ENCODE assay signal across 9 cellular contexts in genomic region chr12:107328442-107329133, GRCh38.
DNase-seq lines count a peak whose midpoint lies in the region; ATAC-seq and TF ChIP-seq lines count a peak whose summit lies in the region.
"Had no signal": no experiment of that assay in that cellular context is flagged by ENCODE, and none has a peak within 500 bp of the region (broad histone marks: within the 10 kb centered on the region; RNA-seq: fewer than 3 reads in every experiment).

No MANE protein-coding gene starts in this region.

- H3K36me3 ChIP-seq in BLaER1 treated with 17β-estradiol and CSF1 and Interleukin-3, amounts not matched to agents 10 nM and 100 nM, result peaks cover 0 to 4% (median 0%) of the 10 kb centered on the region in 11 experiments; a peak in 1 of 22 replicates
- H3K36me3 ChIP-seq in WERI-Rb-1 (no peaks in the 10 kb centered on the region), suprapubic skin (no peaks in the 10 kb centered on the region)

- no peak for TF ChIP-seq POLR2A in suprapubic skin (IDR thresholded peaks at IDR 0.05)

- intact Hi-C loops in left colon (cut with DNase I, micrococcal nuclease), result no loop called here

- peaks cover 39 to 98% (median 83%) of the 10 kb centered on the region in 10 experiments for H3K4me1 ChIP-seq in BLaER1 treated with 17β-estradiol and CSF1 and Interleukin-3, amounts not matched to agents 10 nM and 100 nM
- H3K4me1 ChIP-seq in suprapubic skin, result no peaks in the 10 kb centered on the region

- ATAC-seq in HG03354 (IDR thresholded peaks at IDR 0.05; ENCODE audit: poor library complexity, severe bottlenecking, unreplicated experiment), result peak; percentile 59
- ATAC-seq in left colon, result no peak

- H3K27ac ChIP-seq in BLaER1 treated with 17β-estradiol and CSF1 and Interleukin-3, amounts not matched to agents 10 nM and 100 nM, result peak overlapping the region in 10 of 11 experiments; percentile 50 to 84 (median 68); a peak in 20 of 22 replicates
- no peak overlapping the region for H3K27ac ChIP-seq in WERI-Rb-1
- no peak overlapping the region for H3K27ac ChIP-seq in suprapubic skin

- peak overlapping the region in 8 of 11 experiments; percentile 47 to 75 (median 62); a peak in 16 of 22 replicates for H3K9ac ChIP-seq in BLaER1 treated with 17β-estradiol and CSF1 and Interleukin-3, amounts not matched to agents 10 nM and 100 nM

- peak overlapping the region; percentile 75 to 94 (median 89) for H3K4me2 ChIP-seq in BLaER1 treated with 17β-estradiol and CSF1 and Interleukin-3, amounts not matched to agents 10 nM and 100 nM

- DNase-seq in WERI-Rb-1 (peak; percentile 9), islet precursor cell (peak; percentile 87), left colon (no peak), NCI-H146 (lab: John Stamatoyannopoulos, UW) (no peak), suprapubic skin (ENCODE audit: low spot score in 2 of 2) (no peak)
- no peak for DNase-seq in activated CD8-positive, alpha-beta memory T cell treated with anti-CD3 and anti-CD28 coated beads for 24 hours
- DNase-seq: NCI-H1694 treated with DMSO at 0.1 percent for 48 hours had no signal

- H3K27me3 ChIP-seq in BLaER1 treated with 17β-estradiol and CSF1 and Interleukin-3, amounts not matched to agents 10 nM and 100 nM, result peaks cover 0 to 49% (median 0%) of the 10 kb centered on the region in 11 experiments; a peak in 6 of 22 replicates
- H3K27me3 ChIP-seq in WERI-Rb-1 (ENCODE audit: insufficient read depth, low read depth, severe bottlenecking) (peaks cover 2% of the 10 kb centered on the region), suprapubic skin (peaks cover 7% of the 10 kb centered on the region)

- 66% methylated on average over 11 of the region's 11 CpGs for WGBS in suprapubic skin

- H3K9me3 ChIP-seq in BLaER1 treated with 17β-estradiol and CSF1 and Interleukin-3, amounts not matched to agents 10 nM and 100 nM (replicated peaks in 1 of 11), result no peaks in the 10 kb centered on the region
- H3K9me3 ChIP-seq in WERI-Rb-1 (ENCODE audit: severe bottlenecking) (no peaks in the 10 kb centered on the region), suprapubic skin (no peaks in the 10 kb centered on the region)

- TF ChIP-seq EP300 in suprapubic skin (IDR thresholded peaks at IDR 0.05), result no peak

- H4K20me1 ChIP-seq in BLaER1 treated with 17β-estradiol and CSF1 and Interleukin-3, amounts not matched to agents 10 nM and 100 nM, result peaks cover 0 to 100% (median 29%) of the 10 kb centered on the region in 11 experiments; a peak in 13 of 22 replicates

- H3K4me3 ChIP-seq in BLaER1 treated with 17β-estradiol and CSF1 and Interleukin-3, amounts not matched to agents 10 nM and 100 nM, result peak overlapping the region in 4 of 10 experiments; percentile 3 to 46 (median 24); a peak in 5 of 20 replicates
- H3K4me3 ChIP-seq in WERI-Rb-1 (ENCODE audit: low read depth, low read length) (no peak overlapping the region), suprapubic skin (no peak overlapping the region)

- TF ChIP-seq CTCF in WERI-Rb-1 (IDR thresholded peaks at IDR 0.05; ENCODE audit: low read depth, low read length) (no peak), suprapubic skin (IDR thresholded peaks at IDR 0.05) (no peak)

Comparison
In these comparisons a context has a peak if more than half of its experiments do, and no peak if none do; other contexts are left out.
1. H3K27ac ChIP-seq: peak in BLaER1 treated with 17β-estradiol and CSF1 and Interleukin-3, amounts not matched to agents 10 nM and 100 nM (10 of 11); none in WERI-Rb-1 (single experiment) and suprapubic skin (single experiment).
2. DNase-seq: peak in WERI-Rb-1 (single experiment) and islet precursor cell (single experiment); none in left colon (0 of 2), NCI-H146 (single experiment), suprapubic skin (0 of 2) and activated CD8-positive, alpha-beta memory T cell treated with anti-CD3 and anti-CD28 coated beads for 24 hours (single experiment).